ENCODE assay signal across 21 cellular contexts in genomic region chr21:32574946-32575925, GRCh38. TPM values are rescaled to one million over a fixed set of nuclear protein-coding genes. Genes with fewer than 3 reads are reported as not detected.
"Had no signal": no experiment of that assay in that cellular context is flagged by ENCODE, and none has a peak within 500 bp of the region (broad histone marks: within the 10 kb centered on the region; RNA-seq: fewer than 3 reads in every experiment).

No MANE protein-coding gene starts in this region.

- H3K4me3 ChIP-seq: lung, psoas muscle, right lobe of liver, testis, tibial nerve had no signal

- H3K36me3 ChIP-seq: right lobe of liver had no signal

- H3K4me3 Mint-ChIP-seq: dendritic cell treated with granulocyte-macrophage colony-stimulating factor and Interleukin-4, amounts not matched to agents 40 ng/mL and 50 ng/mL, for 4 days; naive B cell; stimulated activated naive B cell treated with anti-CD40 and anti-IgM and Interleukin-4, amounts not matched to agents 10 μg/mL and 1 μg/mL and 100 μg/mL, for 72 hours; stimulated activated naive CD8-positive, alpha-beta T cell treated with anti-CD3 and anti-CD28 coated beads, Interleukin-15, amount 100 ng/mL, for 72 hours had no signal

- H3K27ac ChIP-seq: foreskin keratinocyte, psoas muscle, right lobe of liver, testis, tibial nerve had no signal

- H3K4me1 Mint-ChIP-seq: stimulated activated naive B cell treated with anti-CD40 and anti-IgM and Interleukin-4, amounts not matched to agents 10 μg/mL and 1 μg/mL and 100 μg/mL, for 72 hours had no signal

- H3K27ac Mint-ChIP-seq: dendritic cell treated with granulocyte-macrophage colony-stimulating factor and Interleukin-4, amounts not matched to agents 40 ng/mL and 50 ng/mL, for 4 days; stimulated activated naive B cell treated with anti-CD40 and anti-IgM and Interleukin-4, amounts not matched to agents 10 μg/mL and 1 μg/mL and 100 μg/mL, for 72 hours; stimulated activated naive CD8-positive, alpha-beta T cell treated with anti-CD3 and anti-CD28 coated beads, Interleukin-15, amount 100 ng/mL, for 72 hours had no signal

- H3K9me3 Mint-ChIP-seq: dendritic cell treated with granulocyte-macrophage colony-stimulating factor and Interleukin-4, amounts not matched to agents 40 ng/mL and 50 ng/mL, for 4 days; naive B cell; stimulated activated naive B cell treated with anti-CD40 and anti-IgM and Interleukin-4, amounts not matched to agents 10 μg/mL and 1 μg/mL and 100 μg/mL, for 72 hours; stimulated activated naive CD8-positive, alpha-beta T cell treated with anti-CD3 and anti-CD28 coated beads, Interleukin-15, amount 100 ng/mL, for 72 hours had no signal

- FAIRE-seq: colon, endothelial cell of umbilical vein had no signal

- H3K27me3 Mint-ChIP-seq: dendritic cell treated with granulocyte-macrophage colony-stimulating factor and Interleukin-4, amounts not matched to agents 40 ng/mL and 50 ng/mL, for 4 days; stimulated activated naive CD8-positive, alpha-beta T cell treated with anti-CD3 and anti-CD28 coated beads, Interleukin-15, amount 100 ng/mL, for 72 hours had no signal

- ATAC-seq: foreskin keratinocyte; left colon; left ventricle myocardium superior; psoas muscle; stimulated activated naive B cell treated with anti-CD40 and anti-IgM and Interleukin-4, amounts not matched to agents 10 μg/mL and 1 μg/mL and 100 μg/mL, for 72 hours; stimulated activated naive CD8-positive, alpha-beta T cell treated with anti-CD3 and anti-CD28 coated beads, Interleukin-15, amount 100 ng/mL, for 72 hours had no signal

- H3K9me3 ChIP-seq: psoas muscle, right lobe of liver, testis, tibial nerve had no signal

- DNase-seq: cerebellar nuclear complex; erythroblast; foreskin keratinocyte; left colon; left ventricle myocardium superior; mesendoderm; naive B cell; psoas muscle; retina; right lobe of liver; stimulated activated CD4-positive, alpha-beta T cell treated with anti-CD3 and anti-CD28 coated beads, Interleukin-4, amount 100 ng/mL, for 1 hour; stimulated activated CD8-positive, alpha-beta memory T cell treated with anti-CD3 and anti-CD28 coated beads, Interleukin-4, amount 100 ng/mL, for 48 hours; stimulated activated naive B cell treated with anti-CD40 and anti-IgM and Interleukin-4, amounts not matched to agents 10 μg/mL and 1 μg/mL and 100 μg/mL, for 72 hours; stimulated activated naive CD8-positive, alpha-beta T cell treated with anti-CD3 and anti-CD28 coated beads, Interleukin-15, amount 100 ng/mL, for 72 hours; testis had no signal

- H3K27me3 ChIP-seq: right lobe of liver, testis, tibial nerve had no signal

- H3K4me1 ChIP-seq: foreskin keratinocyte, psoas muscle, right lobe of liver, testis, tibial nerve had no signal

RNA-seq across cellular contexts. Expression of gene TCP10L, which starts 10.1 kb away (rescaled TPM):
- total RNA-seq: endothelial cell of umbilical vein, left colon, subcutaneous adipose tissue had no signal
